Comparison of ENCODE assay signal across 12 cellular contexts in genomic region chr2:61210332-61210981, GRCh38. TPM values are rescaled to one million over a fixed set of nuclear protein-coding genes. Genes with fewer than 3 reads are reported as not detected.
DNase-seq lines count a peak whose midpoint lies in the region; ATAC-seq and TF ChIP-seq lines count a peak whose summit lies in the region.
"Had no signal": no experiment of that assay in that cellular context is flagged by ENCODE, and none has a peak within 500 bp of the region (broad histone marks: within the 10 kb centered on the region; RNA-seq: fewer than 3 reads in every experiment).

No MANE protein-coding gene starts in this region.

- no peak overlapping the region for H3K9ac ChIP-seq in skeletal muscle satellite cell (ENCODE audit: low read depth, low read length)

- H3K4me1 Mint-ChIP-seq in activated CD4-positive, alpha-beta T cell treated with anti-CD3 and anti-CD28 coated beads for 36 hours, result no peaks in the 10 kb centered on the region
- no peaks in the 10 kb centered on the region for H3K4me1 Mint-ChIP-seq in T-helper 17 cell
- H3K4me1 Mint-ChIP-seq: nephron had no signal

- TF ChIP-seq CTCF in RWPE1 (conservative IDR thresholded peaks at IDR 0.05; ENCODE audit: low read depth) (no peak), foreskin keratinocyte (conservative IDR thresholded peaks at IDR 0.05) (no peak)

- intact Hi-C loops in activated CD4-positive, alpha-beta T cell treated with anti-CD3 and anti-CD28 coated beads for 36 hours (cut with DNase I, micrococcal nuclease), result no loop called here

- H3K27me3 ChIP-seq in foreskin keratinocyte, result no peaks in the 10 kb centered on the region
- no peaks in the 10 kb centered on the region for H3K27me3 ChIP-seq in skeletal muscle satellite cell (ENCODE audit: control insufficient read depth, insufficient read depth, low read length)

- H3K4me3 Mint-ChIP-seq in activated CD4-positive, alpha-beta T cell treated with anti-CD3 and anti-CD28 coated beads for 36 hours, result no peak overlapping the region
- no peak overlapping the region for H3K4me3 Mint-ChIP-seq in T-helper 17 cell
- H3K4me3 Mint-ChIP-seq: nephron had no signal

- H3K9me3 ChIP-seq in skeletal muscle satellite cell (replicated peaks; ENCODE audit: low read length), result no peaks in the 10 kb centered on the region
- H3K9me3 ChIP-seq in T-helper 17 cell (ENCODE audit: control insufficient read depth, low read length, poor library complexity, severe bottlenecking), result no peaks in the 10 kb centered on the region

- no peak overlapping the region for H3K27ac Mint-ChIP-seq in activated CD4-positive, alpha-beta T cell treated with anti-CD3 and anti-CD28 coated beads for 36 hours
- no peak overlapping the region for H3K27ac Mint-ChIP-seq in T-helper 17 cell

- POLR2A ChIA-PET in activated CD4-positive, alpha-beta T cell treated with anti-CD3 and anti-CD28 coated beads for 36 hours (lab: Charles Lee), result interaction anchor here (0.6 to 0.8 kb wide), 3 partner anchors 20 to 59 kb away, joined by 3 to 6 read pairs (median 5); no protein-coding TSS in a partner anchor
- POLR2A ChIA-PET in RWPE1 (lab: Yijun Ruan, JAX; ENCODE audit: low non-redundant PET), result no interaction called here

- H3K9me3 Mint-ChIP-seq in activated CD4-positive, alpha-beta T cell treated with anti-CD3 and anti-CD28 coated beads for 36 hours (ENCODE audit: low read depth), result no peaks in the 10 kb centered on the region
- H3K9me3 Mint-ChIP-seq: nephron had no signal

- peak; percentile 23 for ATAC-seq in activated CD4-positive, alpha-beta T cell treated with anti-CD3 and anti-CD28 coated beads for 36 hours
- ATAC-seq in foreskin keratinocyte (peak; percentile 68), T-helper 17 cell (no peak)

- H3K36me3 ChIP-seq in skeletal muscle satellite cell (ENCODE audit: insufficient read depth, low read length), result peaks cover 64% of the 10 kb centered on the region

- no peaks in the 10 kb centered on the region for H3K4me1 ChIP-seq in foreskin keratinocyte
- peaks cover 19% of the 10 kb centered on the region for H3K4me1 ChIP-seq in skeletal muscle satellite cell (ENCODE audit: control insufficient read depth, insufficient read depth, low read length)

- DNase-seq in activated CD4-positive, alpha-beta T cell treated with anti-CD3 and anti-CD28 coated beads for 36 hours, result no peak
- DNase-seq in activated CD4-positive, alpha-beta T cell treated with anti-CD3 and anti-CD28 coated beads for 4 hours, result no peak
- DNase-seq in RWPE1 (ENCODE audit: low spot score), result peak; percentile 62
- DNase-seq in foreskin keratinocyte, result peak; percentile 63 to 74
- no peak for DNase-seq in T-helper 17 cell
- DNase-seq in cerebellum (ENCODE audit: low spot score), result no peak
- no peak for DNase-seq in activated CD8-positive, alpha-beta memory T cell treated with anti-CD3 and anti-CD28 coated beads, Interleukin-2, amount 50 U/mL, for 48 hours
- DNase-seq: glutamatergic neuron; NCI-H446; stimulated activated CD4-positive, alpha-beta T cell treated with anti-CD3 and anti-CD28 coated beads, Interleukin-4, amount 100 ng/mL, for 24 hours had no signal

- H3K4me3 ChIP-seq in skeletal muscle satellite cell (ENCODE audit: low read length), result no peak overlapping the region

- H3K36me3 Mint-ChIP-seq in activated CD4-positive, alpha-beta T cell treated with anti-CD3 and anti-CD28 coated beads for 36 hours (ENCODE audit: low read depth), result peaks cover 21% of the 10 kb centered on the region
- peaks cover 5% of the 10 kb centered on the region for H3K36me3 Mint-ChIP-seq in T-helper 17 cell (ENCODE audit: low read depth)

- H3K4me2 ChIP-seq in skeletal muscle satellite cell (ENCODE audit: low read length), result peak overlapping the region; percentile 55

- CTCF ChIA-PET in activated CD4-positive, alpha-beta T cell treated with anti-CD3 and anti-CD28 coated beads for 36 hours (lab: Charles Lee), result interaction anchor here (0.6 to 1.2 kb wide), 3 partner anchors 9 to 166 kb away, joined by 3 to 5 read pairs (median 4); no protein-coding TSS in a partner anchor
- CTCF ChIA-PET in RWPE1 (lab: Yijun Ruan, JAX), result no interaction called here

- H3K27me3 Mint-ChIP-seq in activated CD4-positive, alpha-beta T cell treated with anti-CD3 and anti-CD28 coated beads for 36 hours, result no peaks in the 10 kb centered on the region
- no peaks in the 10 kb centered on the region for H3K27me3 Mint-ChIP-seq in T-helper 17 cell

- H3K27ac ChIP-seq in RWPE1 (peak overlapping the region; percentile 56; the same call in 1 of the 2 replicates), foreskin keratinocyte (no peak overlapping the region)

RNA-seq across cellular contexts. Expression of gene C2orf74, which starts 48.5 kb away (rescaled TPM):
- 10 to 100 TPM; 10.0 to 14.2 TPM for total RNA-seq in activated CD4-positive, alpha-beta T cell treated with anti-CD3 and anti-CD28 coated beads for 36 hours
- 21.5 and 22.6 TPM in 2 replicates for total RNA-seq in foreskin keratinocyte
- 25.6 and 26.8 TPM in 2 replicates for polyA plus RNA-seq in foreskin keratinocyte
- total RNA-seq in skeletal muscle satellite cell (2012; rRNA removed), result 9.0 and 10.1 TPM in 2 replicates
- 1 to 10 TPM; 3.9 to 4.9 TPM for total RNA-seq in T-helper 17 cell
- total RNA-seq in cerebellum, result 6.6 TPM

Comparison
In these comparisons a context has a peak if more than half of its experiments do, and no peak if none do; other contexts are left out.
1. DNase-seq: peak in RWPE1 (single experiment) and foreskin keratinocyte (2 of 2); none in activated CD4-positive, alpha-beta T cell treated with anti-CD3 and anti-CD28 coated beads for 36 hours (single experiment), activated CD4-positive, alpha-beta T cell treated with anti-CD3 and anti-CD28 coated beads for 4 hours (0 of 2), T-helper 17 cell (0 of 3), cerebellum (single experiment) and activated CD8-positive, alpha-beta memory T cell treated with anti-CD3 and anti-CD28 coated beads, Interleukin-2, amount 50 U/mL, for 48 hours (single experiment).